10 cellular contexts compared by ENCODE assay signal in genomic region chr5:56819027-56819881, GRCh38. TPM values are rescaled to one million over a fixed set of nuclear protein-coding genes. Genes with fewer than 3 reads are reported as not detected.
DNase-seq lines count a peak whose midpoint lies in the region; ATAC-seq and TF ChIP-seq lines count a peak whose summit lies in the region.
"Had no signal": no experiment of that assay in that cellular context is flagged by ENCODE, and none has a peak within 500 bp of the region (broad histone marks: within the 10 kb centered on the region; RNA-seq: fewer than 3 reads in every experiment).

No MANE protein-coding gene starts in this region.

- H3K79me2 ChIP-seq in hepatocyte: peaks cover 84% of the 10 kb centered on the region

- peaks cover 62% of the 10 kb centered on the region for H3K4me1 Mint-ChIP-seq in activated T-cell treated with anti-CD3 and anti-CD28 coated beads, Interleukin-2, amount 50 U/mL, for 24 hours (ENCODE audit: low read depth)

- TF ChIP-seq CTCF in WI38 (IDR thresholded peaks at IDR 0.05; ENCODE audit: low read depth, low read length) (no peak), hepatocyte (IDR thresholded peaks at IDR 0.05; ENCODE audit: poor library complexity) (no peak), foreskin fibroblast (IDR thresholded peaks at IDR 0.05; ENCODE audit: low read depth, low read length) (no peak)

- H3K27ac Mint-ChIP-seq in activated T-cell treated with anti-CD3 and anti-CD28 coated beads, Interleukin-2, amount 50 U/mL, for 24 hours: peak overlapping the region; percentile 91

- H3K27me3 ChIP-seq in hepatocyte: no peaks in the 10 kb centered on the region
- H3K27me3 ChIP-seq in subcutaneous abdominal adipose tissue (ENCODE audit: control insufficient read depth in 5 of 5, insufficient read depth in 4 of 5, low read length in 5 of 5): no peaks in the 10 kb centered on the region

- peak overlapping the region in 4 of 5 donors; percentile 51 to 63 (median 61) for H3K9ac ChIP-seq in subcutaneous abdominal adipose tissue (ENCODE audit: low read length in 5 of 5)

- H3K36me3 ChIP-seq in hepatocyte (replicated peaks; ENCODE audit: insufficient read depth, low read depth) (no peaks in the 10 kb centered on the region), subcutaneous abdominal adipose tissue (ENCODE audit: control insufficient read depth in 5 of 5, insufficient read depth in 5 of 5, low read length in 5 of 5) (no peaks in the 10 kb centered on the region)

- H2AFZ ChIP-seq in hepatocyte: no peak overlapping the region

- H3K9me3 ChIP-seq in hepatocyte (ENCODE audit: low read depth) (no peaks in the 10 kb centered on the region), subcutaneous abdominal adipose tissue (ENCODE audit: control insufficient read depth in 5 of 5, low read length in 5 of 5) (no peaks in the 10 kb centered on the region)
- H3K9me3 ChIP-seq: mucosa of descending colon had no signal

- peaks cover 32% of the 10 kb centered on the region for H4K20me1 ChIP-seq in hepatocyte (ENCODE audit: insufficient read depth, poor library complexity, severe bottlenecking)

- peak overlapping the region; percentile 28 for H3K27ac ChIP-seq in hepatocyte
- H3K27ac ChIP-seq in subcutaneous abdominal adipose tissue (ENCODE audit: low read depth, low read length): peak overlapping the region; percentile 62

- H3K4me3 ChIP-seq in WI38 (ENCODE audit: low read depth, low read length) (peak overlapping the region; percentile 45), hepatocyte (peak overlapping the region; percentile 5), subcutaneous abdominal adipose tissue (ENCODE audit: low read depth in 1 of 5, low read length in 5 of 5) (peak overlapping the region in 4 of 5 donors; percentile 36 to 58 (median 48)), foreskin fibroblast (ENCODE audit: low read depth in 1 of 2, low read length in 2 of 2) (no peak overlapping the region)
- H3K4me3 ChIP-seq: mucosa of descending colon had no signal

- H3K36me3 Mint-ChIP-seq in activated T-cell treated with anti-CD3 and anti-CD28 coated beads, Interleukin-2, amount 50 U/mL, for 24 hours (ENCODE audit: low read depth): peaks cover 18% of the 10 kb centered on the region

- H3K9me3 Mint-ChIP-seq in activated T-cell treated with anti-CD3 and anti-CD28 coated beads, Interleukin-2, amount 50 U/mL, for 24 hours: no peaks in the 10 kb centered on the region

- ATAC-seq in GM18861 (IDR thresholded peaks at IDR 0.05; ENCODE audit: unreplicated experiment): no peak
- ATAC-seq in HG02588 (IDR thresholded peaks at IDR 0.05; ENCODE audit: unreplicated experiment): no peak
- ATAC-seq: mucosa of descending colon had no signal

- H3K4me2 ChIP-seq in hepatocyte: peak overlapping the region; percentile 75

- H3K9me2 ChIP-seq in hepatocyte (replicated peaks; ENCODE audit: insufficient read depth): no peaks in the 10 kb centered on the region

- peak overlapping the region; percentile 74 for H3K4me3 Mint-ChIP-seq in activated T-cell treated with anti-CD3 and anti-CD28 coated beads, Interleukin-2, amount 50 U/mL, for 24 hours

- 65% methylated on average over 7 of the region's 7 CpGs for WGBS in hepatocyte (ENCODE audit: low lambda C conversion rate, missing lambda C conversion rate)

- no peak for DNase-seq in activated T-cell treated with anti-CD3 and anti-CD28 coated beads, Interleukin-2, amount 50 U/mL, for 24 hours
- DNase-seq in activated T-cell treated with anti-CD3 and anti-CD28 coated beads for 4 hours (no peak), hepatocyte (ENCODE audit: low spot score) (no peak), foreskin fibroblast (no peak)
- DNase-seq: activated CD4-positive, alpha-beta T cell treated with anti-CD3 and anti-CD28 coated beads for 4 hours; mucosa of descending colon had no signal

- no peaks in the 10 kb centered on the region for H3K27me3 Mint-ChIP-seq in activated T-cell treated with anti-CD3 and anti-CD28 coated beads, Interleukin-2, amount 50 U/mL, for 24 hours

- H3K4me1 ChIP-seq in hepatocyte (ENCODE audit: insufficient read depth) (peaks cover 21% of the 10 kb centered on the region), subcutaneous abdominal adipose tissue (ENCODE audit: control insufficient read depth in 5 of 5, insufficient read depth in 5 of 5, low read length in 5 of 5) (peaks cover 3 to 50% (median 40%) of the 10 kb centered on the region in 5 donors)

RNA-seq across cellular contexts. Expression of gene MAP3K1, which starts 3.9 kb away (rescaled TPM):
- total RNA-seq in hepatocyte: 36.0 and 38.2 TPM in 2 replicates
- 11.2 and 12.0 TPM in 2 replicates for polyA plus RNA-seq in hepatocyte

Comparison
In these comparisons a context has a peak if more than half of its experiments do, and no peak if none do; other contexts are left out.
1. H3K4me3 ChIP-seq: peak in WI38 (single experiment), hepatocyte (single experiment) and subcutaneous abdominal adipose tissue (4 of 5); none in foreskin fibroblast (0 of 2).